1 cellular context compared by ENCODE assay signal in the genomic region with DNA sequence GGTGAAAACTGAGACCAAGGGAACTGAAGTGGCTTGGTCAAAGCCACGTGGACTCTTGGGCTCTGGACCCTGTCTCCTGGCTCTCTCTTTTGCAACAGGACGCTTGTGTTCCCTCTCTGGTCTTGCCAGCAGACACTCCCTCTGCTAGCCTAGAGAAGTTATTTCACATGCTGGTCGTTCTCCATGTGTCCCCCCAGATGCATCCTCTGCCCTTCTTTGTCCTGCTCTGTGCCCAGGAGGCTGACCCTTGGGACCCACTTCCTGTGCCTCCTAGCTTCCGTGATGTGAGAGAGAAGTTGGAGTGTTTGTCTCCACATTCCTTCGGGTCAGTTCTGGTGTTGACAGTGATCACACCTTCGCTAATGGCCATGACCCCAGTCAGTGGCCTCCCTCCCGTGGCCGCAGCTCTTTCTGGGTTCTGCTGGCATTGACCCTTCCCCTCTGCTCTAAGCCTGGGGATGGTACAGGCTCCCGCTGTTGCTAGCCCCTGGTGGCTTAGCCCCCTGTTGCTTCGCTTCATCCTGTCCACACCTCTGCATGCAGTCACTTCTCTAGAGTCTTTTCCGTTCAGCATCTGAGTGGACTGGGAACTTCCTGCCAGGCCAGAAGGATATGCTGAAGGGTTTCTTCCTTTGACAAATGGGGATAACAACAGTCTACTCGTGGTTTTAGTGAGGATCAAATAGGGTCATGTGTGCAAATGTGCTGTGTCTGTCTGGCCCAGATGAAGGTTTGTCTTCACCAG.
TF ChIP-seq lines count a peak whose summit lies in the region.

No MANE protein-coding gene starts in this region.

TF ChIP-seq in HepG2, 621 proteins besides CTCF, POLR2A, EP300 and RAD21 (continued from another document and continues in another):
- TF ChIP-seq, protein P1, sequence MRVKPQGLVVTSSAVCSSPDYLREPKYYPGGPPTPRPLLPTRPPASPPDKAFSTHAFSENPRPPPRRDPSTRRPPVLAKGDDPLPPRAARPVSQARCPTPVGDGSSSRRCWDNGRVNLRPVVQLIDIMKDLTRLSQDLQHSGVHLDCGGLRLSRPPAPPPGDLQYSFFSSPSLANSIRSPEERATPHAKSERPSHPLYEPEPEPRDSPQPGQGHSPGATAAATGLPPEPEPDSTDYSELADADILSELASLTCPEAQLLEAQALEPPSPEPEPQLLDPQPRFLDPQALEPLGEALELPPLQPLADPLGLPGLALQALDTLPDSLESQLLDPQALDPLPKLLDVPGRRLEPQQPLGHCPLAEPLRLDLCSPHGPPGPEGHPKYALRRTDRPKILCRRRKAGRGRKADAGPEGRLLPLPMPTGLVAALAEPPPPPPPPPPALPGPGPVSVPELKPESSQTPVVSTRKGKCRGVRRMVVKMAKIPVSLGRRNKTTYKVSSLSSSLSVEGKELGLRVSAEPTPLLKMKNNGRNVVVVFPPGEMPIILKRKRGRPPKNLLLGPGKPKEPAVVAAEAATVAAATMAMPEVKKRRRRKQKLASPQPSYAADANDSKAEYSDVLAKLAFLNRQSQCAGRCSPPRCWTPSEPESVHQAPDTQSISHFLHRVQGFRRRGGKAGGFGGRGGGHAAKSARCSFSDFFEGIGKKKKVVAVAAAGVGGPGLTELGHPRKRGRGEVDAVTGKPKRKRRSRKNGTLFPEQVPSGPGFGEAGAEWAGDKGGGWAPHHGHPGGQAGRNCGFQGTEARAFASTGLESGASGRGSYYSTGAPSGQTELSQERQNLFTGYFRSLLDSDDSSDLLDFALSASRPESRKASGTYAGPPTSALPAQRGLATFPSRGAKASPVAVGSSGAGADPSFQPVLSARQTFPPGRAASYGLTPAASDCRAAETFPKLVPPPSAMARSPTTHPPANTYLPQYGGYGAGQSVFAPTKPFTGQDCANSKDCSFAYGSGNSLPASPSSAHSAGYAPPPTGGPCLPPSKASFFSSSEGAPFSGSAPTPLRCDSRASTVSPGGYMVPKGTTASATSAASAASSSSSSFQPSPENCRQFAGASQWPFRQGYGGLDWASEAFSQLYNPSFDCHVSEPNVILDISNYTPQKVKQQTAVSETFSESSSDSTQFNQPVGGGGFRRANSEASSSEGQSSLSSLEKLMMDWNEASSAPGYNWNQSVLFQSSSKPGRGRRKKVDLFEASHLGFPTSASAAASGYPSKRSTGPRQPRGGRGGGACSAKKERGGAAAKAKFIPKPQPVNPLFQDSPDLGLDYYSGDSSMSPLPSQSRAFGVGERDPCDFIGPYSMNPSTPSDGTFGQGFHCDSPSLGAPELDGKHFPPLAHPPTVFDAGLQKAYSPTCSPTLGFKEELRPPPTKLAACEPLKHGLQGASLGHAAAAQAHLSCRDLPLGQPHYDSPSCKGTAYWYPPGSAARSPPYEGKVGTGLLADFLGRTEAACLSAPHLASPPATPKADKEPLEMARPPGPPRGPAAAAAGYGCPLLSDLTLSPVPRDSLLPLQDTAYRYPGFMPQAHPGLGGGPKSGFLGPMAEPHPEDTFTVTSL (CRISPR knock-in tag; IDR thresholded peaks at IDR 0.05; ENCODE audit: borderline replicate concordance): peak; percentile 88
- no peak for TF ChIP-seq NCOA1 (CRISPR knock-in tag; IDR thresholded peaks at IDR 0.05)
- TF ChIP-seq ZNF331 (CRISPR knock-in tag; IDR thresholded peaks at IDR 0.05): no peak
- no peak for TF ChIP-seq ZNF749 (CRISPR knock-in tag; IDR thresholded peaks at IDR 0.05; ENCODE audit: borderline replicate concordance)
- TF ChIP-seq ZNF34 (CRISPR knock-in tag; IDR thresholded peaks at IDR 0.05; ENCODE audit: borderline replicate concordance): no peak
- no peak for TF ChIP-seq ZBTB38 (CRISPR knock-in tag; IDR thresholded peaks at IDR 0.05)
- TF ChIP-seq NCOA2 (CRISPR knock-in tag; IDR thresholded peaks at IDR 0.05): peak; percentile 36; the same call in 1 of the 2 replicates
- no peak for TF ChIP-seq MAFG (CRISPR knock-in tag; IDR thresholded peaks at IDR 0.05)
- TF ChIP-seq GATAD1 (CRISPR knock-in tag; IDR thresholded peaks at IDR 0.05): no peak
- TF ChIP-seq, protein P2, sequence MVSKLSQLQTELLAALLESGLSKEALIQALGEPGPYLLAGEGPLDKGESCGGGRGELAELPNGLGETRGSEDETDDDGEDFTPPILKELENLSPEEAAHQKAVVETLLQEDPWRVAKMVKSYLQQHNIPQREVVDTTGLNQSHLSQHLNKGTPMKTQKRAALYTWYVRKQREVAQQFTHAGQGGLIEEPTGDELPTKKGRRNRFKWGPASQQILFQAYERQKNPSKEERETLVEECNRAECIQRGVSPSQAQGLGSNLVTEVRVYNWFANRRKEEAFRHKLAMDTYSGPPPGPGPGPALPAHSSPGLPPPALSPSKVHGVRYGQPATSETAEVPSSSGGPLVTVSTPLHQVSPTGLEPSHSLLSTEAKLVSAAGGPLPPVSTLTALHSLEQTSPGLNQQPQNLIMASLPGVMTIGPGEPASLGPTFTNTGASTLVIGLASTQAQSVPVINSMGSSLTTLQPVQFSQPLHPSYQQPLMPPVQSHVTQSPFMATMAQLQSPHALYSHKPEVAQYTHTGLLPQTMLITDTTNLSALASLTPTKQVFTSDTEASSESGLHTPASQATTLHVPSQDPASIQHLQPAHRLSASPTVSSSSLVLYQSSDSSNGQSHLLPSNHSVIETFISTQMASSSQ (IDR thresholded peaks at IDR 0.05; ENCODE audit: low read depth): no peak
- TF ChIP-seq, protein P2 (CRISPR knock-in tag; IDR thresholded peaks at IDR 0.05; ENCODE audit: borderline replicate concordance): no peak
- no peak for TF ChIP-seq DPF2 (CRISPR knock-in tag; IDR thresholded peaks at IDR 0.05; ENCODE audit: borderline replicate concordance, low read depth)
- TF ChIP-seq ZFY (CRISPR knock-in tag; IDR thresholded peaks at IDR 0.05): no peak
- TF ChIP-seq ZNF724P (CRISPR knock-in tag; IDR thresholded peaks at IDR 0.05; ENCODE audit: borderline replicate concordance): peak; percentile 65
- peak; percentile 52 for TF ChIP-seq ELF3 (CRISPR knock-in tag; IDR thresholded peaks at IDR 0.05)
- TF ChIP-seq ZNF546 (CRISPR knock-in tag; conservative IDR thresholded peaks at IDR 0.05): no peak
- TF ChIP-seq, protein P3, sequence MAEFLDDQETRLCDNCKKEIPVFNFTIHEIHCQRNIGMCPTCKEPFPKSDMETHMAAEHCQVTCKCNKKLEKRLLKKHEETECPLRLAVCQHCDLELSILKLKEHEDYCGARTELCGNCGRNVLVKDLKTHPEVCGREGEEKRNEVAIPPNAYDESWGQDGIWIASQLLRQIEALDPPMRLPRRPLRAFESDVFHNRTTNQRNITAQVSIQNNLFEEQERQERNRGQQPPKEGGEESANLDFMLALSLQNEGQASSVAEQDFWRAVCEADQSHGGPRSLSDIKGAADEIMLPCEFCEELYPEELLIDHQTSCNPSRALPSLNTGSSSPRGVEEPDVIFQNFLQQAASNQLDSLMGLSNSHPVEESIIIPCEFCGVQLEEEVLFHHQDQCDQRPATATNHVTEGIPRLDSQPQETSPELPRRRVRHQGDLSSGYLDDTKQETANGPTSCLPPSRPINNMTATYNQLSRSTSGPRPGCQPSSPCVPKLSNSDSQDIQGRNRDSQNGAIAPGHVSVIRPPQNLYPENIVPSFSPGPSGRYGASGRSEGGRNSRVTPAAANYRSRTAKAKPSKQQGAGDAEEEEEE (CRISPR knock-in tag; IDR thresholded peaks at IDR 0.05; ENCODE audit: borderline replicate concordance): no peak
- TF ChIP-seq, protein P4, sequence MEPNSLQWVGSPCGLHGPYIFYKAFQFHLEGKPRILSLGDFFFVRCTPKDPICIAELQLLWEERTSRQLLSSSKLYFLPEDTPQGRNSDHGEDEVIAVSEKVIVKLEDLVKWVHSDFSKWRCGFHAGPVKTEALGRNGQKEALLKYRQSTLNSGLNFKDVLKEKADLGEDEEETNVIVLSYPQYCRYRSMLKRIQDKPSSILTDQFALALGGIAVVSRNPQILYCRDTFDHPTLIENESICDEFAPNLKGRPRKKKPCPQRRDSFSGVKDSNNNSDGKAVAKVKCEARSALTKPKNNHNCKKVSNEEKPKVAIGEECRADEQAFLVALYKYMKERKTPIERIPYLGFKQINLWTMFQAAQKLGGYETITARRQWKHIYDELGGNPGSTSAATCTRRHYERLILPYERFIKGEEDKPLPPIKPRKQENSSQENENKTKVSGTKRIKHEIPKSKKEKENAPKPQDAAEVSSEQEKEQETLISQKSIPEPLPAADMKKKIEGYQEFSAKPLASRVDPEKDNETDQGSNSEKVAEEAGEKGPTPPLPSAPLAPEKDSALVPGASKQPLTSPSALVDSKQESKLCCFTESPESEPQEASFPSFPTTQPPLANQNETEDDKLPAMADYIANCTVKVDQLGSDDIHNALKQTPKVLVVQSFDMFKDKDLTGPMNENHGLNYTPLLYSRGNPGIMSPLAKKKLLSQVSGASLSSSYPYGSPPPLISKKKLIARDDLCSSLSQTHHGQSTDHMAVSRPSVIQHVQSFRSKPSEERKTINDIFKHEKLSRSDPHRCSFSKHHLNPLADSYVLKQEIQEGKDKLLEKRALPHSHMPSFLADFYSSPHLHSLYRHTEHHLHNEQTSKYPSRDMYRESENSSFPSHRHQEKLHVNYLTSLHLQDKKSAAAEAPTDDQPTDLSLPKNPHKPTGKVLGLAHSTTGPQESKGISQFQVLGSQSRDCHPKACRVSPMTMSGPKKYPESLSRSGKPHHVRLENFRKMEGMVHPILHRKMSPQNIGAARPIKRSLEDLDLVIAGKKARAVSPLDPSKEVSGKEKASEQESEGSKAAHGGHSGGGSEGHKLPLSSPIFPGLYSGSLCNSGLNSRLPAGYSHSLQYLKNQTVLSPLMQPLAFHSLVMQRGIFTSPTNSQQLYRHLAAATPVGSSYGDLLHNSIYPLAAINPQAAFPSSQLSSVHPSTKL (CRISPR knock-in tag; IDR thresholded peaks at IDR 0.05): peak; percentile 77
- no peak for TF ChIP-seq ATAD3A (CRISPR knock-in tag; IDR thresholded peaks at IDR 0.05)
- TF ChIP-seq, protein P5, sequence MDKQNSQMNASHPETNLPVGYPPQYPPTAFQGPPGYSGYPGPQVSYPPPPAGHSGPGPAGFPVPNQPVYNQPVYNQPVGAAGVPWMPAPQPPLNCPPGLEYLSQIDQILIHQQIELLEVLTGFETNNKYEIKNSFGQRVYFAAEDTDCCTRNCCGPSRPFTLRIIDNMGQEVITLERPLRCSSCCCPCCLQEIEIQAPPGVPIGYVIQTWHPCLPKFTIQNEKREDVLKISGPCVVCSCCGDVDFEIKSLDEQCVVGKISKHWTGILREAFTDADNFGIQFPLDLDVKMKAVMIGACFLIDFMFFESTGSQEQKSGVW (CRISPR knock-in tag; IDR thresholded peaks at IDR 0.05; ENCODE audit: borderline replicate concordance): no peak
- no peak for TF ChIP-seq ZNF256 (CRISPR knock-in tag; conservative IDR thresholded peaks at IDR 0.05)
- TF ChIP-seq ATM (IDR thresholded peaks at IDR 0.05; ENCODE audit: borderline replicate concordance): no peak
- peak; percentile 71 to 87 for TF ChIP-seq NR2F1 (CRISPR knock-in tag; IDR thresholded peaks at IDR 0.05)
- no peak for TF ChIP-seq ZBTB42 (CRISPR knock-in tag; IDR thresholded peaks at IDR 0.05)
- TF ChIP-seq, protein P6, sequence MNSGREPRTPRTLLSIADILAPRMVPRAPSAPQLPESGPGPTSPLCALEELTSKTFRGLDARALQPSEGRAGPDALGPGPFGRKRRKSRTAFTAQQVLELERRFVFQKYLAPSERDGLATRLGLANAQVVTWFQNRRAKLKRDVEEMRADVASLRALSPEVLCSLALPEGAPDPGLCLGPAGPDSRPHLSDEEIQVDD (CRISPR knock-in tag; IDR thresholded peaks at IDR 0.05; ENCODE audit: borderline replicate concordance): no peak
- TF ChIP-seq HDAC1 (CRISPR knock-in tag; IDR thresholded peaks at IDR 0.05): peak; percentile 65
- TF ChIP-seq, protein P7, sequence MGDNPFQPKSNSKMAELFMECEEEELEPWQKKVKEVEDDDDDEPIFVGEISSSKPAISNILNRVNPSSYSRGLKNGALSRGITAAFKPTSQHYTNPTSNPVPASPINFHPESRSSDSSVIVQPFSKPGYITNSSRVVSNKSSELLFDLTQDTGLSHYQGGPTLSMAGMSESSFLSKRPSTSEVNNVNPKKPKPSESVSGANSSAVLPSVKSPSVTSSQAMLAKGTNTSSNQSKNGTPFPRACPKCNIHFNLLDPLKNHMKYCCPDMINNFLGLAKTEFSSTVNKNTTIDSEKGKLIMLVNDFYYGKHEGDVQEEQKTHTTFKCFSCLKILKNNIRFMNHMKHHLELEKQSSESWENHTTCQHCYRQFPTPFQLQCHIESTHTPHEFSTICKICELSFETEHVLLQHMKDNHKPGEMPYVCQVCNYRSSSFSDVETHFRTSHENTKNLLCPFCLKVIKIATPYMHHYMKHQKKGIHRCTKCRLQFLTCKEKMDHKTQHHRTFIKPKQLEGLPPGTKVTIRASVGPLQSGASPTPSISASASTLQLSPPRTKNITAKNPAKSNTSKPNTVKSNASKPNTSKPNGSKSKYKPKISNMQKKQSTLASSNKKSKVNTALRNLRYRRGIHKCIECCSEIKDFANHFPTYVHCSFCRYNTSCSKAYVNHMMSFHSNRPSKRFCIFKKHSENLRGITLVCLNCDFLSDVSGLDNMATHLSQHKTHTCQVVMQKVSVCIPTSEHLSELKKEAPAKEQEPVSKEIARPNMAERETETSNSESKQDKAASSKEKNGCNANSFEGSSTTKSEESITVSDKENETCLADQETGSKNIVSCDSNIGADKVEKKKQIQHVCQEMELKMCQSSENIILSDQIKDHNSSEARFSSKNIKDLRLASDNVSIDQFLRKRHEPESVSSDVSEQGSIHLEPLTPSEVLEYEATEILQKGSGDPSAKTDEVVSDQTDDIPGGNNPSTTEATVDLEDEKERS (CRISPR knock-in tag; IDR thresholded peaks at IDR 0.05): no peak
- TF ChIP-seq ZNF569 (CRISPR knock-in tag; IDR thresholded peaks at IDR 0.05; ENCODE audit: borderline replicate concordance): no peak
- TF ChIP-seq POLR2AphosphoS2 (IDR thresholded peaks at IDR 0.05; ENCODE audit: low read depth, low read length): no peak
- TF ChIP-seq, protein P8, sequence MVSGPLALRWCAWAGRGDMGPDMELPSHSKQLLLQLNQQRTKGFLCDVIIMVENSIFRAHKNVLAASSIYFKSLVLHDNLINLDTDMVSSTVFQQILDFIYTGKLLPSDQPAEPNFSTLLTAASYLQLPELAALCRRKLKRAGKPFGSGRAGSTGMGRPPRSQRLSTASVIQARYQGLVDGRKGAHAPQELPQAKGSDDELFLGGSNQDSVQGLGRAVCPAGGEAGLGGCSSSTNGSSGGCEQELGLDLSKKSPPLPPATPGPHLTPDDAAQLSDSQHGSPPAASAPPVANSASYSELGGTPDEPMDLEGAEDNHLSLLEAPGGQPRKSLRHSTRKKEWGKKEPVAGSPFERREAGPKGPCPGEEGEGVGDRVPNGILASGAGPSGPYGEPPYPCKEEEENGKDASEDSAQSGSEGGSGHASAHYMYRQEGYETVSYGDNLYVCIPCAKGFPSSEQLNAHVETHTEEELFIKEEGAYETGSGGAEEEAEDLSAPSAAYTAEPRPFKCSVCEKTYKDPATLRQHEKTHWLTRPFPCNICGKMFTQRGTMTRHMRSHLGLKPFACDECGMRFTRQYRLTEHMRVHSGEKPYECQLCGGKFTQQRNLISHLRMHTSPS (CRISPR knock-in tag; IDR thresholded peaks at IDR 0.05; ENCODE audit: low read depth): no peak
- peak; percentile 79 for TF ChIP-seq FOXA3 (CRISPR knock-in tag; IDR thresholded peaks at IDR 0.05)
